In genomic region chr1:221992427-221992826, GRCh38 we compare ENCODE assay signal across 21 cellular contexts.
DNase-seq lines count a peak whose midpoint lies in the region; ATAC-seq and TF ChIP-seq lines count a peak whose summit lies in the region.
"Had no signal": no experiment of that assay in that cellular context is flagged by ENCODE, and none has a peak within 500 bp of the region (broad histone marks: within the 10 kb centered on the region; RNA-seq: fewer than 3 reads in every experiment).

No MANE protein-coding gene starts in this region.

- no peak overlapping the region for H3K27ac ChIP-seq in OCI-LY7 (ENCODE audit: low read depth, low read length, poor library complexity, severe bottlenecking)
- no peak overlapping the region for H3K27ac ChIP-seq in vagina
- H3K27ac ChIP-seq: A549, Peyer's patch, WERI-Rb-1 had no signal

- POLR2A ChIA-PET in activated B cell treated with CpG ODN at 0.5 μM for 24 hours (lab: Charles Lee): interaction anchor here (0.6 to 1.3 kb wide), 4 partner anchors 10 to 249 kb away, joined by 3 to 5 read pairs (median 4); no protein-coding TSS in a partner anchor
- POLR2A ChIA-PET in OCI-LY7 (lab: Charles Lee): no interaction called here

- intact Hi-C loops in activated naive CD4-positive, alpha-beta T cell treated with anti-CD3 and anti-CD28 coated beads for 36 hours (cut with micrococcal nuclease): loop anchor here (5.0 to 10.0 kb wide), 2 partner anchors 450 to 1852 kb away; partner anchors contain the start of gene TP53BP2
- intact Hi-C loops in activated B cell treated with CpG ODN at 0.5 μM for 24 hours (cut with micrococcal nuclease) (no loop called here), OCI-LY7 (cut with micrococcal nuclease; ENCODE audit: unreplicated experiment) (no loop called here), vagina (cut with DNase I) (no loop called here)

- no peak overlapping the region for H2AFZ ChIP-seq in OCI-LY7 (ENCODE audit: low read length)

- H3K4me1 ChIP-seq in OCI-LY7 (ENCODE audit: insufficient read depth, low read length, poor library complexity, severe bottlenecking) (no peaks in the 10 kb centered on the region), vagina (no peaks in the 10 kb centered on the region)
- H3K4me1 ChIP-seq: Peyer's patch had no signal

- H3K4me3 ChIP-seq in OCI-LY7 (ENCODE audit: low read depth, low read length, poor library complexity, severe bottlenecking): no peak overlapping the region
- no peak overlapping the region for H3K4me3 ChIP-seq in vagina
- H3K4me3 ChIP-seq: A549, Peyer's patch had no signal

- H3K9me3 ChIP-seq in OCI-LY7 (ENCODE audit: low read length): no peaks in the 10 kb centered on the region
- H3K9me3 ChIP-seq in vagina: no peaks in the 10 kb centered on the region
- H3K9me3 ChIP-seq: A549, Peyer's patch had no signal

- no peaks in the 10 kb centered on the region for H3K9me2 ChIP-seq in OCI-LY7 (ENCODE audit: insufficient read depth, low read length)

- no peaks in the 10 kb centered on the region for H3K9me3 Mint-ChIP-seq in activated naive CD4-positive, alpha-beta T cell treated with anti-CD3 and anti-CD28 coated beads for 36 hours
- no peaks in the 10 kb centered on the region for H3K9me3 Mint-ChIP-seq in activated B cell treated with CpG ODN at 0.5 μM for 24 hours
- H3K9me3 Mint-ChIP-seq: CD4-positive, alpha-beta memory T cell had no signal

- no TSS peak for BruUV-seq in OCI-LY7 (replicated peaks; lab: Mats Ljungman, UMichigan)

- no peaks in the 10 kb centered on the region for H3K36me3 Mint-ChIP-seq in activated naive CD4-positive, alpha-beta T cell treated with anti-CD3 and anti-CD28 coated beads for 36 hours (ENCODE audit: low read depth)
- H3K36me3 Mint-ChIP-seq in activated B cell treated with CpG ODN at 0.5 μM for 24 hours (ENCODE audit: low read depth): no peaks in the 10 kb centered on the region
- H3K36me3 Mint-ChIP-seq: activated naive CD8-positive, alpha-beta T cell; CD4-positive, alpha-beta memory T cell had no signal

- no peak overlapping the region for H3K27ac Mint-ChIP-seq in activated naive CD4-positive, alpha-beta T cell treated with anti-CD3 and anti-CD28 coated beads for 36 hours
- no peak overlapping the region for H3K27ac Mint-ChIP-seq in activated B cell treated with CpG ODN at 0.5 μM for 24 hours
- H3K27ac Mint-ChIP-seq: activated naive CD8-positive, alpha-beta T cell; CD4-positive, alpha-beta memory T cell had no signal

- no peak for TF ChIP-seq POLR2A in vagina (IDR thresholded peaks at IDR 0.05)

- no peaks in the 10 kb centered on the region for H3K27me3 Mint-ChIP-seq in activated naive CD4-positive, alpha-beta T cell treated with anti-CD3 and anti-CD28 coated beads for 36 hours (ENCODE audit: low read depth)
- H3K27me3 Mint-ChIP-seq in activated B cell treated with CpG ODN at 0.5 μM for 24 hours: no peaks in the 10 kb centered on the region
- H3K27me3 Mint-ChIP-seq: activated naive CD8-positive, alpha-beta T cell had no signal

- H3K4me3 Mint-ChIP-seq in activated naive CD4-positive, alpha-beta T cell treated with anti-CD3 and anti-CD28 coated beads for 36 hours: no peak overlapping the region
- H3K4me3 Mint-ChIP-seq in activated B cell treated with CpG ODN at 0.5 μM for 24 hours: no peak overlapping the region
- H3K4me3 Mint-ChIP-seq: activated naive CD8-positive, alpha-beta T cell; CD4-positive, alpha-beta memory T cell; immature natural killer cell had no signal

- ATAC-seq in HG02642 (IDR thresholded peaks at IDR 0.05; ENCODE audit: poor library complexity, unreplicated experiment) (peak; percentile 48), activated B cell treated with CpG ODN at 0.5 μM for 24 hours (ENCODE audit: low read depth) (peak; percentile 18)
- peak; percentile 47 for ATAC-seq in stimulated activated naive CD8-positive, alpha-beta T cell treated with anti-CD3 and anti-CD28 coated beads, Interleukin-15, Interleukin-2, amounts not matched to agents 100 U/mL and 50 U/mL, for 24 hours
- ATAC-seq: A549 had no signal

- CTCF ChIA-PET in activated naive CD4-positive, alpha-beta T cell treated with anti-CD3 and anti-CD28 coated beads for 36 hours (lab: Charles Lee): interaction anchor here (0.6 to 1.5 kb wide), 3 partner anchors 16 to 31 kb away, joined by 3 to 5 read pairs (median 4); no protein-coding TSS in a partner anchor
- CTCF ChIA-PET in activated B cell treated with CpG ODN at 0.5 μM for 24 hours (lab: Charles Lee) (interaction anchor here (0.8 kb wide), 1 partner anchor 17 kb away, joined by 3 read pairs; no protein-coding TSS in a partner anchor), OCI-LY7 (lab: Charles Lee; ENCODE audit: unreplicated experiment) (no interaction called here)

- no peaks in the 10 kb centered on the region for H4K20me1 ChIP-seq in OCI-LY7 (ENCODE audit: insufficient read depth, low read length)

- H3K4me1 Mint-ChIP-seq in activated naive CD4-positive, alpha-beta T cell treated with anti-CD3 and anti-CD28 coated beads for 36 hours (ENCODE audit: low read depth): peaks cover 33% of the 10 kb centered on the region
- peaks cover 23% of the 10 kb centered on the region for H3K4me1 Mint-ChIP-seq in activated B cell treated with CpG ODN at 0.5 μM for 24 hours

- H3K4me2 ChIP-seq in OCI-LY7 (ENCODE audit: low read length): no peak overlapping the region
- H3K4me2 ChIP-seq: A549 had no signal

- TF ChIP-seq CTCF in activated B cell treated with CpG ODN at 0.5 μM for 24 hours (IDR thresholded peaks at IDR 0.05) (no peak), OCI-LY7 (conservative IDR thresholded peaks at IDR 0.05; ENCODE audit: low read length) (no peak), vagina (IDR thresholded peaks at IDR 0.05) (no peak)

- H3K36me3 ChIP-seq in OCI-LY7 (ENCODE audit: insufficient read depth, low read length) (no peaks in the 10 kb centered on the region), vagina (no peaks in the 10 kb centered on the region)
- H3K36me3 ChIP-seq: Peyer's patch, WERI-Rb-1 had no signal

- H3K27me3 ChIP-seq in vagina: no peaks in the 10 kb centered on the region
- H3K27me3 ChIP-seq: Peyer's patch had no signal

- H3K79me2 ChIP-seq in OCI-LY7 (ENCODE audit: insufficient read depth, low read depth, low read length): no peaks in the 10 kb centered on the region

- DNase-seq in activated naive CD4-positive, alpha-beta T cell treated with Interleukin-2 at 50 U/mL for 16 hours: peak; percentile 7
- no peak for DNase-seq in activated naive CD4-positive, alpha-beta T cell treated with anti-CD3 and anti-CD28 coated beads for 36 hours
- no peak for DNase-seq in activated B cell treated with CpG ODN at 0.5 μM for 24 hours
- DNase-seq in stimulated activated naive CD8-positive, alpha-beta T cell treated with anti-CD3 and anti-CD28 coated beads, Interleukin-15, Interleukin-2, amounts not matched to agents 100 U/mL and 50 U/mL, for 24 hours: no peak
- DNase-seq in activated CD4-positive, alpha-beta T cell treated with anti-CD3 and anti-CD28 coated beads, Interleukin-2, amount 50 U/mL, for 4 hours: no peak
- DNase-seq in OCI-LY7 (ENCODE audit: low spot score): no peak
- DNase-seq in vagina (ENCODE audit: extremely low spot score in 2 of 2): no peak
- DNase-seq: CD4-positive, alpha-beta memory T cell; EL; foreskin fibroblast; KG1; mesendoderm; NCI-H1417; NCI-H510A treated with DMSO at 0.1 percent for 48 hours; Peyer's patch; stimulated activated naive CD4-positive, alpha-beta T cell; WERI-Rb-1 had no signal
